1 cellular context compared by ENCODE assay signal in the genomic region with DNA sequence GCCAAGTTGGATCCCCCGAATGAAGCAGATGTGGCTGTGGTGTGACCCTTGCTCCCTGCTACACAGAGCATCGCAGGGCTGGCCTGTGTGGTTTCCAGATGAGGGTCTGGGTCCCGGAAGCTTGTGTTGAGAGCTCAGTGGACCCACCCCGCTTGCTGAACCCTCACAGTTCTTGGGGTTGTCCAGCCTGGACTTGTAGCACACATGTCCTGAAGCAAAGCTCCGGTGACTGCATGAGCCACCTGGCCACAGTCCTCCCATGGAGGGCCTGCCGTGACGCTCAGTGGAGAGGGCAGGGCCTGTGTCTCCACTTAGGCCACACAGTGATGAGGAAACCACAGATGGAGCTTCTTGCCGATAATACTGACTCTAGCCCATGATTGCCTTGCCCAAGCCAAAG.
TF ChIP-seq lines count a peak whose summit lies in the region.

No MANE protein-coding gene starts in this region.

TF ChIP-seq in K562, 482 proteins besides CTCF, POLR2A, EP300 and RAD21 (continued from another document):
- TF ChIP-seq, protein P1, sequence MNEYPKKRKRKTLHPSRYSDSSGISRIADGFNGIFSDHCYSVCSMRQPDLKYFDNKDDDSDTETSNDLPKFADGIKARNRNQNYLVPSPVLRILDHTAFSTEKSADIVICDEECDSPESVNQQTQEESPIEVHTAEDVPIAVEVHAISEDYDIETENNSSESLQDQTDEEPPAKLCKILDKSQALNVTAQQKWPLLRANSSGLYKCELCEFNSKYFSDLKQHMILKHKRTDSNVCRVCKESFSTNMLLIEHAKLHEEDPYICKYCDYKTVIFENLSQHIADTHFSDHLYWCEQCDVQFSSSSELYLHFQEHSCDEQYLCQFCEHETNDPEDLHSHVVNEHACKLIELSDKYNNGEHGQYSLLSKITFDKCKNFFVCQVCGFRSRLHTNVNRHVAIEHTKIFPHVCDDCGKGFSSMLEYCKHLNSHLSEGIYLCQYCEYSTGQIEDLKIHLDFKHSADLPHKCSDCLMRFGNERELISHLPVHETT (CRISPR knock-in tag; conservative IDR thresholded peaks at IDR 0.05 in 1 of 2, IDR thresholded peaks at IDR 0.05 in 1 of 2) = no peak
